1 cellular context compared by ENCODE assay signal in genomic region chr5:44821164-44821563, GRCh38.
TF ChIP-seq lines count a peak whose summit lies in the region.

No MANE protein-coding gene starts in this region.

TF ChIP-seq in HepG2, 621 proteins besides CTCF, POLR2A, EP300 and RAD21 (continued from another document):
- TF ChIP-seq KDM3A (CRISPR knock-in tag; IDR thresholded peaks at IDR 0.05; ENCODE audit: low read depth) (no peak), ZFP36 (IDR thresholded peaks at IDR 0.05; ENCODE audit: borderline replicate concordance, low read depth, low read length, partially characterized antibody) (no peak), REXO4 (CRISPR knock-in tag; IDR thresholded peaks at IDR 0.05; ENCODE audit: borderline replicate concordance) (no peak), ZNF674 (CRISPR knock-in tag; IDR thresholded peaks at IDR 0.05; ENCODE audit: low read depth) (no peak)
